Comparison of ENCODE assay signal across 1 cellular context in genomic region chr19:12647490-12648071, GRCh38.
TF ChIP-seq lines count a peak whose summit lies in the region.

No MANE protein-coding gene starts in this region.

TF ChIP-seq in K562, 482 proteins besides CTCF, POLR2A, EP300 and RAD21 (continues in another document):
- TF ChIP-seq CSDE1 (IDR thresholded peaks at IDR 0.05) (no peak), TARDBP (IDR thresholded peaks at IDR 0.05) (no peak), DLX4 (CRISPR knock-in tag; IDR thresholded peaks at IDR 0.05) (no peak), ZNF512 (tag; IDR thresholded peaks at IDR 0.05) (no peak), ZBED1 (IDR thresholded peaks at IDR 0.05) (no peak), CHAMP1 (IDR thresholded peaks at IDR 0.05) (no peak), PRDM10 (IDR thresholded peaks at IDR 0.05; ENCODE audit: partially characterized antibody) (no peak), MAX (CRISPR knock-in tag; IDR thresholded peaks at IDR 0.05) (peak; percentile 24; the same call in 1 of the 2 replicates), ZBTB2 (IDR thresholded peaks at IDR 0.05) (no peak), SMC3 (conservative IDR thresholded peaks at IDR 0.05; ENCODE audit: insufficient read depth, low read depth, low read length) (0 out of 2 replicates have a peak, but pooled peaks have one; percentile 3), FOXA3 (CRISPR knock-in tag; conservative IDR thresholded peaks at IDR 0.05 in 1 of 2, IDR thresholded peaks at IDR 0.05 in 1 of 2) (no peak), ZNF57 (CRISPR knock-in tag; IDR thresholded peaks at IDR 0.05) (no peak), GMEB1 (CRISPR knock-in tag; IDR thresholded peaks at IDR 0.05) (no peak), LARP7 (IDR thresholded peaks at IDR 0.05) (no peak), ZBTB7A (IDR thresholded peaks at IDR 0.05; ENCODE audit: borderline replicate concordance, control insufficient read depth, low read depth, low read length) (no peak), SNAPC5 (CRISPR knock-in tag; IDR thresholded peaks at IDR 0.05) (no peak), NFIC (IDR thresholded peaks at IDR 0.05) (no peak), SMARCE1 (IDR thresholded peaks at IDR 0.05) (no peak), ZNF511 (CRISPR knock-in tag; IDR thresholded peaks at IDR 0.05) (no peak), ATF7 (IDR thresholded peaks at IDR 0.05) (no peak), ZNF175 (CRISPR knock-in tag; IDR thresholded peaks at IDR 0.05; ENCODE audit: low read depth) (no peak), THRA (IDR thresholded peaks at IDR 0.05) (no peak), SUPT5H (IDR thresholded peaks at IDR 0.05) (no peak), UBTF (IDR thresholded peaks at IDR 0.05; ENCODE audit: borderline replicate concordance in 1 of 2, low read depth in 2 of 2, low read length in 2 of 2) (no peak), SNIP1 (IDR thresholded peaks at IDR 0.05; ENCODE audit: low read depth) (no peak), KLF1 (tag; IDR thresholded peaks at IDR 0.05) (no peak), ZNF592 (IDR thresholded peaks at IDR 0.05) (no peak), RBFOX2 (IDR thresholded peaks at IDR 0.05; ENCODE audit: low read depth, low read length) (no peak), GATAD2B (IDR thresholded peaks at IDR 0.05; ENCODE audit: borderline replicate concordance) (no peak), PTBP1 (IDR thresholded peaks at IDR 0.05; ENCODE audit: low read depth, low read length) (no peak), HDAC1 (IDR thresholded peaks at IDR 0.05) (no peak), ASH1L (IDR thresholded peaks at IDR 0.05; ENCODE audit: borderline replicate concordance, low read depth, partially characterized antibody) (no peak), ZNF253 (CRISPR knock-in tag; conservative IDR thresholded peaks at IDR 0.05) (no peak), ZFP36 (IDR thresholded peaks at IDR 0.05; ENCODE audit: low read depth, low read length, partially characterized antibody) (peak; percentile 6), MCM5 (IDR thresholded peaks at IDR 0.05; ENCODE audit: low read depth) (no peak), XRCC3 (IDR thresholded peaks at IDR 0.05) (no peak), ZNF146 (CRISPR knock-in tag; IDR thresholded peaks at IDR 0.05; ENCODE audit: unreplicated experiment) (no peak), ZKSCAN8 (CRISPR knock-in tag; IDR thresholded peaks at IDR 0.05) (no peak), PREB (CRISPR knock-in tag; IDR thresholded peaks at IDR 0.05) (no peak), NCOR1 (IDR thresholded peaks at IDR 0.05) (no peak)
